Comparison of ENCODE assay signal across 10 cellular contexts in genomic region chr2:231554748-231555545, GRCh38. TPM values are rescaled to one million over a fixed set of nuclear protein-coding genes. Genes with fewer than 3 reads are reported as not detected.
DNase-seq lines count a peak whose midpoint lies in the region; ATAC-seq and TF ChIP-seq lines count a peak whose summit lies in the region.
"Had no signal": no experiment of that assay in that cellular context is flagged by ENCODE, and none has a peak within 500 bp of the region (broad histone marks: within the 10 kb centered on the region; RNA-seq: fewer than 3 reads in every experiment).

No MANE protein-coding gene starts in this region.

- H3K36me3 Mint-ChIP-seq in effector memory CD8-positive, alpha-beta T cell (ENCODE audit: insufficient read depth): peaks cover 3% of the 10 kb centered on the region
- H3K36me3 Mint-ChIP-seq in natural killer cell: peaks cover 14% of the 10 kb centered on the region

- TF ChIP-seq CTCF in AG09319 (IDR thresholded peaks at IDR 0.05; ENCODE audit: low read depth, low read length): no peak
- TF ChIP-seq CTCF in natural killer cell (IDR thresholded peaks at IDR 0.05): no peak

- H3K4me1 Mint-ChIP-seq in effector memory CD8-positive, alpha-beta T cell (ENCODE audit: low read depth in 2 of 2): peaks cover 36 to 40% of the 10 kb centered on the region in 2 donors
- peaks cover 55% of the 10 kb centered on the region in 2 donors for H3K4me1 Mint-ChIP-seq in natural killer cell

- peak; percentile 20 for ATAC-seq in effector memory CD8-positive, alpha-beta T cell (replicated peaks)
- peak; percentile 42 to 56 (median 45) for ATAC-seq in natural killer cell
- ATAC-seq in HG02981 (IDR thresholded peaks at IDR 0.05; ENCODE audit: unreplicated experiment): no peak
- no peak for ATAC-seq in GM21367 (IDR thresholded peaks at IDR 0.05; ENCODE audit: unreplicated experiment)

- H3K27ac Mint-ChIP-seq in effector memory CD8-positive, alpha-beta T cell: peak overlapping the region; percentile 95 to 97
- H3K27ac Mint-ChIP-seq in natural killer cell: peak overlapping the region; percentile 90 to 100

- intact Hi-C loops in natural killer cell (cut with micrococcal nuclease): loop anchor here (1.0 to 5.0 kb wide), 3 partner anchors 10 to 328 kb away; no protein-coding TSS in a partner anchor

- peak; percentile 7 for DNase-seq in AG09319 (ENCODE audit: extremely low read depth, low read depth)
- peak; percentile 27 to 43 for DNase-seq in Kasumi-1 (lab: John Stamatoyannopoulos, UW)
- DNase-seq in effector memory CD8-positive, alpha-beta T cell: no peak
- peak; percentile 39 for DNase-seq in natural killer cell
- DNase-seq in NCI-H82 (lab: John Stamatoyannopoulos, UW): no peak
- DNase-seq in HPDE6-E6E7 (ENCODE audit: extremely low spot score): no peak

- peak overlapping the region; percentile 74 to 79 for H3K4me3 Mint-ChIP-seq in effector memory CD8-positive, alpha-beta T cell
- peak overlapping the region; percentile 92 for H3K4me3 Mint-ChIP-seq in natural killer cell

- H3K27me3 Mint-ChIP-seq in effector memory CD8-positive, alpha-beta T cell: no peaks in the 10 kb centered on the region
- no peaks in the 10 kb centered on the region for H3K27me3 Mint-ChIP-seq in natural killer cell (ENCODE audit: low read depth in 2 of 2)

- peaks cover 6 to 14% of the 10 kb centered on the region in 2 donors for H3K9me3 Mint-ChIP-seq in effector memory CD8-positive, alpha-beta T cell
- peaks cover 2 to 9% of the 10 kb centered on the region in 2 donors for H3K9me3 Mint-ChIP-seq in natural killer cell

RNA-seq across cellular contexts. Expression of gene NMUR1, which starts 24.7 kb away (rescaled TPM):
- total RNA-seq in natural killer cell: 100 to 1,000 TPM in 1 of 3 donors, 10 to 100 TPM in 2; 67.4 to 103 (median 80.2) TPM
- total RNA-seq: myocyte had no signal

RNA-seq across cellular contexts. Expression of gene TEX44, which starts 37.7 kb away (rescaled TPM):
- total RNA-seq in natural killer cell: not detected
- total RNA-seq: activated CD8-positive, alpha-beta memory T cell treated with anti-CD3 and anti-CD28 coated beads for 36 hours; myocyte had no signal

Comparison
In these comparisons a context has a peak if more than half of its experiments do, and no peak if none do; other contexts are left out.
1. DNase-seq: peak in AG09319 (single experiment), Kasumi-1 (2 of 2) and natural killer cell (single experiment); none in effector memory CD8-positive, alpha-beta T cell (0 of 3), NCI-H82 (single experiment) and HPDE6-E6E7 (single experiment).
2. ATAC-seq: peak in effector memory CD8-positive, alpha-beta T cell (single experiment) and natural killer cell (3 of 3); none in HG02981 (single experiment) and GM21367 (single experiment).